Comparison of ENCODE assay signal across 8 cellular contexts in the genomic region with DNA sequence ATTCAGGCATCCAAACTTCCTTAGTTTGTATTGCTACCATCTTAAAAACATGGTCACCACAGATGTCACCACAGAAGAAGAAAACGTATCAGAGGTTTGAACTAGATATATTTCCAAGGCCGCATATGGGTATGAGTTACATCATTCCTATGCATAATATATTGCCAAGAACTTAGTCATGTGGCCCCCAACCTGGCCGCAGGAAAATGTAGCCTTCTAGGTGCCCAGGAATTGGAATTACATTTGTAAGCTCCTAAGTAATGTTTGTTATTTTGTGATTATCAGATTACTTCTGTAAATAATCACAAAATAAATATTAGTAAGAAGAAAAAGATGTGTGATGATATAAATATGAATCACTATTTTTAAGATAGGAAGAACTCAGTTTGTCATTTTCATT.
"Had no signal": no experiment of that assay in that cellular context is flagged by ENCODE, and none has a peak within 500 bp of the region (broad histone marks: within the 10 kb centered on the region; RNA-seq: fewer than 3 reads in every experiment).

No MANE protein-coding gene starts in this region.

- ATAC-seq: GM12878 had no signal

- DNase-seq: GDM1, GF-D8 had no signal

- H3K4me3 ChIP-seq: GM12878 had no signal

- FAIRE-seq: G401.6, GM12878, GM12891, GM12892, GM18507, GM19239 had no signal
